ENCODE assay signal across 21 cellular contexts in the genomic region with DNA sequence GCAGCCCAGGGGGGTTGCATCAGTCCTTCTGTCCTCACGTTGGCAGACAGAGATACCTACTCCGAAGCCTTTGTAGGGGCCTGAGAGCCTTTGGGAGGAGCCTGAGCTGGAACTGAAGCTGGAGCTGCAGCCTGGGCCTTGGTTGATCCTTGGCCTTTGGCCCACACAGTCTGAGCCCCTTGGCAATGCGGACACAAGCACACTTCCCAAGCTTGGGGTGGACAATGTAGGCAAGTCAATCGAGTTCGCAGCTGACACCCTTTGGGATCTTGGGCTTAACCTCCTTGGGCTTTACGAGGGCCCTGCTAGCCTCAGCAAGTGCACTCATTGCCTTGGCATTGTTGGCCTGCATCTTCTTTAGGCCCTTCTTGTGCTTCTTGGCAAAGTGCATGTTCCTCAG. TPM values are rescaled to one million over a fixed set of nuclear protein-coding genes. Genes with fewer than 3 reads are reported as not detected.
DNase-seq lines count a peak whose midpoint lies in the region; ATAC-seq and TF ChIP-seq lines count a peak whose summit lies in the region.
"Had no signal": no experiment of that assay in that cellular context is flagged by ENCODE, and none has a peak within 500 bp of the region (broad histone marks: within the 10 kb centered on the region; RNA-seq: fewer than 3 reads in every experiment).

No MANE protein-coding gene starts in this region.

- DNase-seq in T-helper 2 cell treated with Interferon-gamma antibody and Interleukin-4, amounts not matched to agents 5 μg/mL and 100 μg/mL, for 36 hours (ENCODE audit: low spot score), result no peak
- DNase-seq in T-helper 2 cell (no peak), endodermal cell (no peak), psoas muscle (no peak), COR-L47 (lab: John Stamatoyannopoulos, UW) (no peak), spleen (no peak), NCI-H1436 treated with DMSO at 0.1 percent for 48 hours (lab: John Stamatoyannopoulos, UW) (no peak)
- DNase-seq: 8988T; activated CD4-positive, alpha-beta T cell treated with anti-CD3 and anti-CD28 coated beads, Interleukin-2, amount 50 U/mL, for 48 hours; activated naive CD4-positive, alpha-beta T cell treated with anti-CD3 and anti-CD28 coated beads for 36 hours; activated T-cell treated with anti-CD3 and anti-CD28 coated beads for 4 hours; BE2C; cortex of kidney; H7; NCI-H2081 treated with DMSO at 0.1 percent for 48 hours; NCI-H524; Right ventricle myocardium superior; small intestine; testis had no signal

- H3K9ac ChIP-seq in HUES48 (ENCODE audit: low read depth, low read length) (no peak overlapping the region), endodermal cell (ENCODE audit: extremely low read depth, low read length, poor library complexity, severe bottlenecking) (no peak overlapping the region)

- peak overlapping the region; percentile 36 for H3K27ac Mint-ChIP-seq in T-helper 2 cell treated with Interferon-gamma antibody and Interleukin-4, amounts not matched to agents 5 μg/mL and 100 μg/mL, for 36 hours
- H3K27ac Mint-ChIP-seq in endodermal cell, result peak overlapping the region; percentile 61
- H3K27ac Mint-ChIP-seq: activated naive CD4-positive, alpha-beta T cell treated with anti-CD3 and anti-CD28 coated beads for 36 hours had no signal

- WGBS in endodermal cell (ENCODE audit: insufficient coverage in 1 of 2, insufficient read length in 1 of 2), 2 experiments, result 93 to 100% methylated on average over 4 to 6 of the region's 6 CpGs
- 44 to 64% (median 46%) methylated on average over 6 of the region's 6 CpGs for WGBS in psoas muscle, 3 donors
- WGBS in spleen, 5 donors, result 76 to 84% (median 81%) methylated on average over 6 of the region's 6 CpGs

- H3K36me3 ChIP-seq in HUES48 (ENCODE audit: control insufficient read depth, insufficient read depth, low read length) (peaks cover 78% of the 10 kb centered on the region), endodermal cell (ENCODE audit: control insufficient read depth, insufficient read depth, low read length) (peaks cover 79% of the 10 kb centered on the region), psoas muscle (ENCODE audit: insufficient read depth in 1 of 2, low read depth in 1 of 2) (peaks cover 4 to 76% of the 10 kb centered on the region in 2 donors), spleen (peaks cover 0 to 90% (median 28%) of the 10 kb centered on the region in 6 donors)

- H3K36me3 Mint-ChIP-seq in T-helper 2 cell treated with Interferon-gamma antibody and Interleukin-4, amounts not matched to agents 5 μg/mL and 100 μg/mL, for 36 hours (ENCODE audit: low read depth), result peaks cover 67% of the 10 kb centered on the region
- peaks cover 67% of the 10 kb centered on the region for H3K36me3 Mint-ChIP-seq in endodermal cell (ENCODE audit: low read depth)

- no peaks in the 10 kb centered on the region for H3K27me3 Mint-ChIP-seq in T-helper 2 cell treated with Interferon-gamma antibody and Interleukin-4, amounts not matched to agents 5 μg/mL and 100 μg/mL, for 36 hours (ENCODE audit: low read depth)
- no peaks in the 10 kb centered on the region for H3K27me3 Mint-ChIP-seq in endodermal cell (ENCODE audit: insufficient read depth)

- H3K4me1 ChIP-seq in HUES48 (ENCODE audit: control insufficient read depth, insufficient read depth, low read length), result peaks cover 22% of the 10 kb centered on the region; the same call in 1 of the 2 replicates
- peaks cover 10% of the 10 kb centered on the region for H3K4me1 ChIP-seq in endodermal cell (ENCODE audit: control insufficient read depth, insufficient read depth, low read length)
- H3K4me1 ChIP-seq in psoas muscle, result peaks cover 73% of the 10 kb centered on the region
- peaks cover 65 to 99% (median 88%) of the 10 kb centered on the region in 6 donors for H3K4me1 ChIP-seq in spleen

- H3K9me3 ChIP-seq in HUES48 (ENCODE audit: control insufficient read depth, insufficient read depth, low read length), result no peaks in the 10 kb centered on the region
- no peaks in the 10 kb centered on the region for H3K9me3 ChIP-seq in endodermal cell (ENCODE audit: control insufficient read depth, low read length)
- H3K9me3 ChIP-seq in psoas muscle, result no peaks in the 10 kb centered on the region
- no peaks in the 10 kb centered on the region for H3K9me3 ChIP-seq in spleen
- H3K9me3 ChIP-seq: BE2C, testis had no signal

- intact Hi-C loops in psoas muscle (cut with DNase I), result no loop called here
- intact Hi-C loops in spleen (cut with DNase I; ENCODE audit: low total_unique reads), result no loop called here

- H3K27ac ChIP-seq in HUES48 (ENCODE audit: low read depth, low read length) (peak overlapping the region; percentile 14), endodermal cell (ENCODE audit: low read depth, low read length) (no peak overlapping the region), psoas muscle (peak overlapping the region; percentile 99), spleen (peak overlapping the region in 2 of 8 donors; percentile 4 to 21)
- H3K27ac ChIP-seq: HL-60, testis had no signal

- H3K4me1 Mint-ChIP-seq in T-helper 2 cell treated with Interferon-gamma antibody and Interleukin-4, amounts not matched to agents 5 μg/mL and 100 μg/mL, for 36 hours (ENCODE audit: low read depth), result peaks cover 37% of the 10 kb centered on the region
- H3K4me1 Mint-ChIP-seq in endodermal cell, result peaks cover 26% of the 10 kb centered on the region

- H3K9me3 Mint-ChIP-seq in T-helper 2 cell treated with Interferon-gamma antibody and Interleukin-4, amounts not matched to agents 5 μg/mL and 100 μg/mL, for 36 hours, result no peaks in the 10 kb centered on the region
- no peaks in the 10 kb centered on the region for H3K9me3 Mint-ChIP-seq in endodermal cell
- H3K9me3 Mint-ChIP-seq: activated naive CD4-positive, alpha-beta T cell treated with anti-CD3 and anti-CD28 coated beads for 36 hours had no signal

- TF ChIP-seq CTCF in endodermal cell (conservative IDR thresholded peaks at IDR 0.05), result no peak
- TF ChIP-seq CTCF in psoas muscle (IDR thresholded peaks at IDR 0.05), result no peak
- TF ChIP-seq CTCF in spleen (IDR thresholded peaks at IDR 0.05 in 8 of 11, conservative IDR thresholded peaks at IDR 0.05 in 3 of 11), result no peak

- H3K4me3 ChIP-seq in HUES48 (ENCODE audit: low read depth, low read length) (no peak overlapping the region), endodermal cell (ENCODE audit: low read length) (no peak overlapping the region), psoas muscle (peak overlapping the region; percentile 91), spleen (no peak overlapping the region)
- H3K4me3 ChIP-seq: testis had no signal

- H3K4me3 Mint-ChIP-seq in T-helper 2 cell treated with Interferon-gamma antibody and Interleukin-4, amounts not matched to agents 5 μg/mL and 100 μg/mL, for 36 hours, result no peak overlapping the region
- H3K4me3 Mint-ChIP-seq in endodermal cell, result no peak overlapping the region
- H3K4me3 Mint-ChIP-seq: activated naive CD4-positive, alpha-beta T cell treated with anti-CD3 and anti-CD28 coated beads for 36 hours had no signal

- H3K27me3 ChIP-seq in HUES48 (ENCODE audit: control insufficient read depth, insufficient read depth, low read length) (no peaks in the 10 kb centered on the region), endodermal cell (ENCODE audit: control insufficient read depth, insufficient read depth, low read length, poor library complexity, severe bottlenecking) (no peaks in the 10 kb centered on the region), psoas muscle (ENCODE audit: insufficient read depth in 3 of 3, low read length in 2 of 3) (no peaks in the 10 kb centered on the region), spleen (replicated peaks in 1 of 7) (no peaks in the 10 kb centered on the region)
- H3K27me3 ChIP-seq: BE2C, testis had no signal

- no peak for ATAC-seq in psoas muscle

- TF ChIP-seq POLR2A in spleen (IDR thresholded peaks at IDR 0.05), result no peak

RNA-seq across cellular contexts. Expression of a gene that starts 5.9 kb away (rescaled TPM):
- total RNA-seq in endodermal cell, result 100 to 1,000 TPM; 198 to 214 TPM
- polyA plus RNA-seq in endodermal cell (2013, experiment 1 of 2), result 175 TPM
- 176 TPM for polyA plus RNA-seq in endodermal cell (2013, experiment 2 of 2)
- 100 to 1,000 TPM; 139 to 394 (median 224) TPM for total RNA-seq in psoas muscle
- polyA plus RNA-seq in psoas muscle, result 100 to 1,000 TPM in 2 of 3 donors, 10 to 100 TPM in 1; 73.6 to 201 (median 142) TPM
- 100 to 1,000 TPM; 165 to 223 (median 196) TPM for total RNA-seq in spleen
- 10 to 100 TPM; 31.9 to 64.7 (median 43.4) TPM for polyA plus RNA-seq in spleen

RNA-seq across cellular contexts. Expression of a gene that starts 36.0 kb away (rescaled TPM):
- under 1 TPM; 0.57 to 0.93 TPM for total RNA-seq in endodermal cell
- polyA plus RNA-seq in endodermal cell (2013, experiment 1 of 2), result 0.68 TPM
- polyA plus RNA-seq in endodermal cell (2013, experiment 2 of 2), result 0.79 TPM
- 10 to 100 TPM in 3 of 4 donors, 1 to 10 TPM in 1; 9.0 to 29.3 (median 18.7) TPM for total RNA-seq in psoas muscle
- polyA plus RNA-seq in psoas muscle, result 10 to 100 TPM in 2 of 3 donors, 1 to 10 TPM in 1; 2.3 to 13.4 (median 13.0) TPM
- total RNA-seq in spleen, result 1 to 10 TPM in 6 of 7 donors, under 1 TPM in 1; 0.77 to 3.5 (median 1.4) TPM
- polyA plus RNA-seq in spleen, result 1 to 10 TPM in 1 of 3 donors, under 1 TPM in 2; 0.99 to 1.3 (median 1.00) TPM
